ENCODE assay signal across 8 cellular contexts in genomic region chr2:200306719-200306968, GRCh38. TPM values are rescaled to one million over a fixed set of nuclear protein-coding genes. Genes with fewer than 3 reads are reported as not detected.
DNase-seq lines count a peak whose midpoint lies in the region; ATAC-seq and TF ChIP-seq lines count a peak whose summit lies in the region.

No MANE protein-coding gene starts in this region.

- H3K4me1 Mint-ChIP-seq in chondrocyte (ENCODE audit: low read depth): peaks cover 56% of the 10 kb centered on the region
- H3K4me1 Mint-ChIP-seq in natural killer cell treated with Interleukin-12 subunit alpha and Interleukin-12 subunit beta and Interleukin-15 and Interleukin-18, amount 100 ng/mL, for 72 hours (ENCODE audit: low read depth in 2 of 2): peaks cover 8 to 27% of the 10 kb centered on the region in 2 donors

- H3K9me3 Mint-ChIP-seq in chondrocyte (ENCODE audit: low read depth): no peaks in the 10 kb centered on the region
- H3K9me3 Mint-ChIP-seq in natural killer cell treated with Interleukin-12 subunit alpha and Interleukin-12 subunit beta and Interleukin-15 and Interleukin-18, amount 100 ng/mL, for 72 hours: no peaks in the 10 kb centered on the region

- CTCF ChIA-PET in BJ (lab: Yijun Ruan, JAX): interaction anchor here (0.5 to 2.8 kb wide), 11 partner anchors 14 to 327 kb away, joined by 3 to 15 read pairs (median 3); no protein-coding TSS in a partner anchor

- H3K4me3 Mint-ChIP-seq in chondrocyte (ENCODE audit: unreplicated experiment): peak overlapping the region; percentile 80
- H3K4me3 Mint-ChIP-seq in natural killer cell treated with Interleukin-12 subunit alpha and Interleukin-12 subunit beta and Interleukin-15 and Interleukin-18, amount 100 ng/mL, for 72 hours: peak overlapping the region; percentile 98

- H3K27me3 ChIP-seq in BJ (ENCODE audit: control insufficient read depth, insufficient read depth, low read length): no peaks in the 10 kb centered on the region

- peak overlapping the region; percentile 75 for H3K4me3 ChIP-seq in BJ (ENCODE audit: low read depth, low read length)

- no peaks in the 10 kb centered on the region for H3K27me3 Mint-ChIP-seq in chondrocyte (ENCODE audit: low read depth)
- peaks cover 26 to 28% of the 10 kb centered on the region in 2 donors for H3K27me3 Mint-ChIP-seq in natural killer cell treated with Interleukin-12 subunit alpha and Interleukin-12 subunit beta and Interleukin-15 and Interleukin-18, amount 100 ng/mL, for 72 hours

- no peaks in the 10 kb centered on the region for H3K36me3 ChIP-seq in BJ (ENCODE audit: control insufficient read depth, insufficient read depth, low read length)

- POLR2A ChIA-PET in BJ (lab: Charles Lee): no interaction called here

- no peaks in the 10 kb centered on the region for H3K36me3 Mint-ChIP-seq in chondrocyte (ENCODE audit: low read depth)
- H3K36me3 Mint-ChIP-seq in natural killer cell treated with Interleukin-12 subunit alpha and Interleukin-12 subunit beta and Interleukin-15 and Interleukin-18, amount 100 ng/mL, for 72 hours: peaks cover 14% of the 10 kb centered on the region

- DNase-seq in BJ (ENCODE audit: low read depth) (no peak), chondrocyte (ENCODE audit: low spot score) (no peak), T1000 (lab: John Stamatoyannopoulos, UW) (no peak), HCEC 1CT (no peak), DMS53 treated with DMSO at 0.1 percent for 48 hours (lab: John Stamatoyannopoulos, UW; ENCODE audit: unreplicated experiment) (no peak)
- DNase-seq in natural killer cell treated with Interleukin-12 subunit alpha and Interleukin-12 subunit beta and Interleukin-15 and Interleukin-18, amount 100 ng/mL, for 72 hours (ENCODE audit: low spot score): no peak

- no peak for TF ChIP-seq CTCF in BJ (IDR thresholded peaks at IDR 0.05; ENCODE audit: insufficient read depth, low read depth, low read length)
- no peak for TF ChIP-seq CTCF in chondrocyte (IDR thresholded peaks at IDR 0.05)

- no peak overlapping the region for H3K27ac Mint-ChIP-seq in chondrocyte (ENCODE audit: unreplicated experiment)
- H3K27ac Mint-ChIP-seq in natural killer cell treated with Interleukin-12 subunit alpha and Interleukin-12 subunit beta and Interleukin-15 and Interleukin-18, amount 100 ng/mL, for 72 hours: peak overlapping the region in 1 of 2 donors; percentile 85

- ATAC-seq in GM19395 (IDR thresholded peaks at IDR 0.05; ENCODE audit: unreplicated experiment) (peak; percentile 58), HG03280 (IDR thresholded peaks at IDR 0.05; ENCODE audit: unreplicated experiment) (peak; percentile 58)
- peak; percentile 73 to 78 for ATAC-seq in natural killer cell treated with Interleukin-12 subunit alpha and Interleukin-12 subunit beta and Interleukin-15 and Interleukin-18, amount 100 ng/mL, for 72 hours

RNA-seq across cellular contexts. Expression of gene SPATS2L, which starts 0.2 kb away (rescaled TPM):
- polyA plus RNA-seq in BJ (2011; rRNA removed): 243 TPM in 2 replicates
- polyA minus RNA-seq in BJ (2011; rRNA and poly(A)+ RNA removed): 71.9 and 119 TPM in 2 replicates
- 233 to 237 TPM (median 233 TPM) in 3 replicates for total RNA-seq in chondrocyte
- 10 to 100 TPM; 19.6 to 44.4 TPM for total RNA-seq in natural killer cell treated with Interleukin-12 subunit alpha and Interleukin-12 subunit beta and Interleukin-15 and Interleukin-18, amount 100 ng/mL, for 72 hours
